In genomic region chr4:1264942-1265341, GRCh38 we compare ENCODE assay signal across 8 cellular contexts.
"Had no signal": no experiment of that assay in that cellular context is flagged by ENCODE, and none has a peak within 500 bp of the region (broad histone marks: within the 10 kb centered on the region; RNA-seq: fewer than 3 reads in every experiment).

No MANE protein-coding gene starts in this region.

- H3K4me3 ChIP-seq: GM23338 had no signal

- H3K27ac ChIP-seq: HL-60 had no signal

- DNase-seq: H9, HCEC 1CT, HFFc6 had no signal

- FAIRE-seq: H1, H54, HepG2 had no signal

- ATAC-seq: GM23338, HepG2 had no signal
